12 cellular contexts compared by ENCODE assay signal in the genomic region with DNA sequence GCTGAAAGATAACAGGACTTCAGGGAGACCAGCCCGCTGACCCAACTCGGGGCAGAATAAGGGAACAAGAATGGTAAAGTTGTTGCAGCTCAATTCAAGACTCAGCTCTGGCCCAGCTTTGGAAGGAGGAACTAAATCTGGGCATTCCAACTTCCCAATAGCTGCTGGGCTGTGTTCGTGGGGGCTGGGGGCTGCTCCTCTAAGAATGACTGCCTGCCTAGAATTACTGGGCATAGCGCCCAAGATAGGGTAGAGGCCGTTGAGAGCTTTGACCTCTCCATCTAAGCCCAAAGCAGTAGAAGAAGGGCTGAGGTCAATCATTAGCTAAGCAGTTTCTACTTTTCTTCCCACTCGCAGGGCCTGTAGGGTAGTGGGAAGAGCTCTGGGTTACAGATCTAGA. TPM values are rescaled to one million over a fixed set of nuclear protein-coding genes. Genes with fewer than 3 reads are reported as not detected.
DNase-seq lines count a peak whose midpoint lies in the region; ATAC-seq, FAIRE-seq and TF ChIP-seq lines count a peak whose summit lies in the region.
"Had no signal": no experiment of that assay in that cellular context is flagged by ENCODE, and none has a peak within 500 bp of the region (broad histone marks: within the 10 kb centered on the region; RNA-seq: fewer than 3 reads in every experiment).

No MANE protein-coding gene starts in this region.

- H3K4me1 ChIP-seq in GM23338 (ENCODE audit: insufficient read depth) (peaks cover 38% of the 10 kb centered on the region), kidney (ENCODE audit: control insufficient read depth in 1 of 2, insufficient read depth in 1 of 2, low read depth in 1 of 2, low read length in 2 of 2) (peaks cover 44 to 55% of the 10 kb centered on the region in 2 donors)

- H3K27ac ChIP-seq in GM23338 (ENCODE audit: low read depth) (no peak overlapping the region), kidney (ENCODE audit: low read depth in 2 of 2, low read length in 2 of 2) (peak overlapping the region; percentile 89 to 98)

- no peaks in the 10 kb centered on the region; the same call in 1 of the 2 replicates for H4K20me1 ChIP-seq in GM23338 (replicated peaks; ENCODE audit: insufficient read depth)

- H3K36me3 ChIP-seq in GM23338 (ENCODE audit: insufficient read depth) (no peaks in the 10 kb centered on the region), kidney (ENCODE audit: control insufficient read depth in 1 of 2, insufficient read depth in 2 of 2, low read length in 2 of 2) (peaks cover 7 to 13% of the 10 kb centered on the region in 2 donors)

- CTCF ChIA-PET in WTC11 (lab: Charles Lee), result interaction anchor here (1.0 to 5.8 kb wide), 4 partner anchors 24 to 178 kb away, joined by 4 to 85 read pairs (median 25); partner anchors contain the start of genes SNRNP40 and ZCCHC17

- H3K4me1 Mint-ChIP-seq in GM23338 (peaks cover 51% of the 10 kb centered on the region), WTC11 (peaks cover 59% of the 10 kb centered on the region)
- peaks cover 24% of the 10 kb centered on the region for H3K4me1 Mint-ChIP-seq in stimulated activated memory B cell treated with anti-CD40 and anti-IgM and Interleukin-4, amounts not matched to agents 10 μg/mL and 1 μg/mL and 100 μg/mL, for 72 hours

- H3K4me3 Mint-ChIP-seq in GM23338 (no peak overlapping the region; the same call in 2 of the 3 replicates), WTC11 (no peak overlapping the region)
- no peak overlapping the region for H3K4me3 Mint-ChIP-seq in stimulated activated memory B cell treated with anti-CD40 and anti-IgM and Interleukin-4, amounts not matched to agents 10 μg/mL and 1 μg/mL and 100 μg/mL, for 72 hours
- H3K4me3 Mint-ChIP-seq: activated naive CD8-positive, alpha-beta T cell treated with anti-CD3 and anti-CD28 coated beads, Interleukin-2, amount 10 ng/mL, durations not matched to agents 7 days and 5 days had no signal

- no peaks in the 10 kb centered on the region for H3K9me2 ChIP-seq in GM23338 (ENCODE audit: insufficient read depth)

- peaks cover 16% of the 10 kb centered on the region for H3K27me3 Mint-ChIP-seq in GM23338 (ENCODE audit: insufficient read depth, low read depth, poor library complexity)
- H3K27me3 Mint-ChIP-seq in WTC11 (ENCODE audit: low read depth), result peaks cover 4% of the 10 kb centered on the region
- H3K27me3 Mint-ChIP-seq in stimulated activated memory B cell treated with anti-CD40 and anti-IgM and Interleukin-4, amounts not matched to agents 10 μg/mL and 1 μg/mL and 100 μg/mL, for 72 hours, result peaks cover 29% of the 10 kb centered on the region

- intact Hi-C loops in kidney (cut with DNase I), result no loop called here

- H3K27ac Mint-ChIP-seq in GM23338 (no peak overlapping the region), WTC11 (peak overlapping the region; percentile 54; the same call in 1 of the 2 replicates)
- H3K27ac Mint-ChIP-seq in stimulated activated memory B cell treated with anti-CD40 and anti-IgM and Interleukin-4, amounts not matched to agents 10 μg/mL and 1 μg/mL and 100 μg/mL, for 72 hours, result no peak overlapping the region
- H3K27ac Mint-ChIP-seq: activated naive CD8-positive, alpha-beta T cell treated with anti-CD3 and anti-CD28 coated beads, Interleukin-2, amount 10 ng/mL, durations not matched to agents 7 days and 5 days had no signal

- H3K9me3 Mint-ChIP-seq in GM23338 (no peaks in the 10 kb centered on the region), WTC11 (no peaks in the 10 kb centered on the region)
- no peaks in the 10 kb centered on the region for H3K9me3 Mint-ChIP-seq in stimulated activated memory B cell treated with anti-CD40 and anti-IgM and Interleukin-4, amounts not matched to agents 10 μg/mL and 1 μg/mL and 100 μg/mL, for 72 hours
- H3K9me3 Mint-ChIP-seq: activated naive CD8-positive, alpha-beta T cell treated with anti-CD3 and anti-CD28 coated beads, Interleukin-2, amount 10 ng/mL, durations not matched to agents 7 days and 5 days; naive B cell had no signal

- peaks cover 18% of the 10 kb centered on the region; the same call in 1 of the 2 replicates for H3F3A ChIP-seq in GM23338 (replicated peaks; ENCODE audit: low read depth)

- DNase-seq in GM23338 (ENCODE audit: low spot score), result no peak
- DNase-seq in WTC11 (ENCODE audit: low spot score), result no peak
- peak; percentile 79 for DNase-seq in kidney
- DNase-seq in renal cortical epithelial cell (ENCODE audit: low read depth), result peak; percentile 89
- no peak for DNase-seq in HCEC 1CT
- no peak for DNase-seq in activated CD4-positive, CD25-positive, alpha-beta regulatory T cell treated with anti-CD3 and anti-CD28 coated beads, Interleukin-2, amount 50 U/mL, for 72 hours
- DNase-seq: activated naive CD8-positive, alpha-beta T cell treated with anti-CD3 and anti-CD28 coated beads, Interleukin-2, amount 10 ng/mL, durations not matched to agents 7 days and 5 days; effector CD8-positive, alpha-beta T cell; naive B cell had no signal

- POLR2A ChIA-PET in WTC11 (lab: Charles Lee), result no interaction called here

- no peak for FAIRE-seq in kidney (lab: Jason Lieb, UNC)
- FAIRE-seq: GM18507 had no signal

- H3K4me3 ChIP-seq in GM23338 (no peak overlapping the region), kidney (ENCODE audit: low read length in 2 of 2) (peak overlapping the region; percentile 54 to 58)

- H3K79me2 ChIP-seq in GM23338 (replicated peaks; ENCODE audit: insufficient read depth), result no peaks in the 10 kb centered on the region

- H3K4me2 ChIP-seq in GM23338, result peak overlapping the region; percentile 99; the same call in 1 of the 2 replicates

- H3K27me3 ChIP-seq in GM23338 (ENCODE audit: insufficient read depth), result no peaks in the 10 kb centered on the region

- ATAC-seq in GM23338 (no peak), WTC11 (no peak)
- no peak for ATAC-seq in activated CD4-positive, CD25-positive, alpha-beta regulatory T cell treated with anti-CD3 and anti-CD28 coated beads, Interleukin-2, amount 50 U/mL, for 24 hours
- no peak for ATAC-seq in stimulated activated memory B cell treated with anti-CD40 and anti-IgM and Interleukin-4, amounts not matched to agents 10 μg/mL and 1 μg/mL and 100 μg/mL, for 72 hours

- no peaks in the 10 kb centered on the region for H3K9me3 ChIP-seq in kidney (ENCODE audit: control insufficient read depth in 1 of 2, low read length in 2 of 2)

- TF ChIP-seq CTCF in GM23338 (conservative IDR thresholded peaks at IDR 0.05; ENCODE audit: low read depth in 2 of 2), result no peak
- TF ChIP-seq CTCF in WTC11 (IDR thresholded peaks at IDR 0.05), result no peak
- no peak for TF ChIP-seq CTCF in kidney (IDR thresholded peaks at IDR 0.05; ENCODE audit: borderline replicate concordance, extremely low read depth, insufficient read depth)

- no peak overlapping the region for H2AFZ ChIP-seq in GM23338

- H3K36me3 Mint-ChIP-seq in GM23338 (ENCODE audit: low read depth), result peaks cover 10% of the 10 kb centered on the region; the same call in 1 of the 3 replicates
- H3K36me3 Mint-ChIP-seq in WTC11, result peaks cover 5% of the 10 kb centered on the region; the same call in 1 of the 2 replicates
- H3K36me3 Mint-ChIP-seq in stimulated activated memory B cell treated with anti-CD40 and anti-IgM and Interleukin-4, amounts not matched to agents 10 μg/mL and 1 μg/mL and 100 μg/mL, for 72 hours, result peaks cover 13% of the 10 kb centered on the region
- H3K36me3 Mint-ChIP-seq: activated naive CD8-positive, alpha-beta T cell treated with anti-CD3 and anti-CD28 coated beads, Interleukin-2, amount 10 ng/mL, durations not matched to agents 7 days and 5 days; naive B cell had no signal

- peak overlapping the region in 1 of 2 donors; percentile 89 for H3K9ac ChIP-seq in kidney (ENCODE audit: low read length in 2 of 2)

TF ChIP-seq in GM23338, 12 proteins besides CTCF, POLR2A, EP300 and RAD21:
- TF ChIP-seq JUNB (IDR thresholded peaks at IDR 0.05; ENCODE audit: unreplicated experiment) (no peak), ZNF331 (CRISPR knock-in tag; IDR thresholded peaks at IDR 0.05; ENCODE audit: low read depth) (no peak), ZNF114 (CRISPR knock-in tag; IDR thresholded peaks at IDR 0.05) (no peak)

TF ChIP-seq in WTC11, 78 proteins besides CTCF, POLR2A, EP300 and RAD21 (continues in another document):
- TF ChIP-seq, protein P1, sequence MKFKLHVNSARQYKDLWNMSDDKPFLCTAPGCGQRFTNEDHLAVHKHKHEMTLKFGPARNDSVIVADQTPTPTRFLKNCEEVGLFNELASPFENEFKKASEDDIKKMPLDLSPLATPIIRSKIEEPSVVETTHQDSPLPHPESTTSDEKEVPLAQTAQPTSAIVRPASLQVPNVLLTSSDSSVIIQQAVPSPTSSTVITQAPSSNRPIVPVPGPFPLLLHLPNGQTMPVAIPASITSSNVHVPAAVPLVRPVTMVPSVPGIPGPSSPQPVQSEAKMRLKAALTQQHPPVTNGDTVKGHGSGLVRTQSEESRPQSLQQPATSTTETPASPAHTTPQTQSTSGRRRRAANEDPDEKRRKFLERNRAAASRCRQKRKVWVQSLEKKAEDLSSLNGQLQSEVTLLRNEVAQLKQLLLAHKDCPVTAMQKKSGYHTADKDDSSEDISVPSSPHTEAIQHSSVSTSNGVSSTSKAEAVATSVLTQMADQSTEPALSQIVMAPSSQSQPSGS (CRISPR knock-in tag; IDR thresholded peaks at IDR 0.05; ENCODE audit: borderline replicate concordance, low read depth), result no peak
- TF ChIP-seq NR1H2 (CRISPR knock-in tag; IDR thresholded peaks at IDR 0.05), result no peak
- TF ChIP-seq MAX (CRISPR knock-in tag; IDR thresholded peaks at IDR 0.05), result no peak
- no peak for TF ChIP-seq SMAD4 (CRISPR knock-in tag; IDR thresholded peaks at IDR 0.05)
- TF ChIP-seq NR2C2 (CRISPR knock-in tag; IDR thresholded peaks at IDR 0.05), result no peak

RNA-seq across cellular contexts. Expression of gene FABP3, which starts 1.3 kb away (rescaled TPM):
- 19.3 and 27.9 TPM in 2 replicates for total RNA-seq in GM23338 (2014; rRNA removed; shearing (Covaris generic))
- 50.0 and 50.2 TPM in 2 replicates for polyA plus RNA-seq in GM23338 (2016; fragmentation: Nextera tagmentation; extraction: Ambion mirVana)
- 18.0 to 25.0 TPM (median 19.0 TPM) in 3 replicates for total RNA-seq in WTC11 (2021)
- total RNA-seq in kidney, result 25.0 TPM
- polyA plus RNA-seq in kidney (ENCODE audit: insufficient read depth, low read depth, low replicate concordance), result 542 TPM
- 11.3 and 74.1 TPM in 2 replicates for total RNA-seq in renal cortical epithelial cell

RNA-seq across cellular contexts. Expression of gene SERINC2, which starts 41.5 kb away (rescaled TPM):
- total RNA-seq in GM23338 (2014; rRNA removed; shearing (Covaris generic)), result 18.8 and 20.5 TPM in 2 replicates
- polyA plus RNA-seq in GM23338 (2016; fragmentation: Nextera tagmentation; extraction: Ambion mirVana) (22.5 and 23.3 TPM in 2 replicates), kidney (ENCODE audit: insufficient read depth, low read depth, low replicate concordance) (99.2 TPM)
- total RNA-seq in WTC11 (2021) (26.0 to 27.8 TPM (median 27.6 TPM) in 3 replicates), kidney (126 TPM), renal cortical epithelial cell (16.5 and 38.6 TPM in 2 replicates)

Comparison
In these comparisons a context has a peak if more than half of its experiments do, and no peak if none do; other contexts are left out.
1. DNase-seq: peak in kidney (single experiment) and renal cortical epithelial cell (single experiment); none in GM23338 (single experiment), WTC11 (single experiment), HCEC 1CT (single experiment) and activated CD4-positive, CD25-positive, alpha-beta regulatory T cell treated with anti-CD3 and anti-CD28 coated beads, Interleukin-2, amount 50 U/mL, for 72 hours (single experiment).